Comparison of ENCODE assay signal across 15 cellular contexts in genomic region chr7:19215421-19215820, GRCh38.
DNase-seq lines count a peak whose midpoint lies in the region; FAIRE-seq and TF ChIP-seq lines count a peak whose summit lies in the region.
"Had no signal": no experiment of that assay in that cellular context is flagged by ENCODE, and none has a peak within 500 bp of the region (broad histone marks: within the 10 kb centered on the region; RNA-seq: fewer than 3 reads in every experiment).

No MANE protein-coding gene starts in this region.

- dilution Hi-C loops in mammary epithelial cell (cut with HindIII; ENCODE audit: low sequenced_read_pairs) = no loop called here

- H3K9me3 ChIP-seq in mammary epithelial cell (replicated peaks; ENCODE audit: insufficient read depth, low read length) (no peaks in the 10 kb centered on the region), breast epithelium (peaks cover 0 to 8% of the 10 kb centered on the region in 2 donors), adipocyte (ENCODE audit: control insufficient read depth, low read length) (no peaks in the 10 kb centered on the region), BE2C (no peaks in the 10 kb centered on the region), kidney (ENCODE audit: control insufficient read depth in 1 of 2, low read length in 2 of 2) (no peaks in the 10 kb centered on the region)
- H3K9me3 ChIP-seq: adrenal gland, right atrium auricular region, thyroid gland had no signal

- CTCF ChIA-PET in mammary epithelial cell (lab: Charles Lee; ENCODE audit: low non-redundant PET) = no interaction called here

- no peaks in the 10 kb centered on the region for H3K36me3 ChIP-seq in mammary epithelial cell (ENCODE audit: insufficient read depth, low read length)
- no peaks in the 10 kb centered on the region for H3K36me3 ChIP-seq in breast epithelium
- H3K36me3 ChIP-seq in adipocyte (ENCODE audit: control insufficient read depth, insufficient read depth, low read length, severe bottlenecking) = no peaks in the 10 kb centered on the region
- no peaks in the 10 kb centered on the region for H3K36me3 ChIP-seq in BE2C
- no peaks in the 10 kb centered on the region for H3K36me3 ChIP-seq in kidney (ENCODE audit: control insufficient read depth in 1 of 2, insufficient read depth in 2 of 2, low read length in 2 of 2)
- H3K36me3 ChIP-seq: adrenal gland, right atrium auricular region, thyroid gland had no signal

- H3K27me3 ChIP-seq in mammary epithelial cell (ENCODE audit: insufficient read depth, low read length) (peaks cover 10% of the 10 kb centered on the region), breast epithelium (no peaks in the 10 kb centered on the region), adipocyte (replicated peaks; ENCODE audit: control insufficient read depth, insufficient read depth, low read length) (no peaks in the 10 kb centered on the region), BE2C (peaks cover under 1% of the 10 kb centered on the region; the same call in 1 of the 2 replicates)
- H3K27me3 ChIP-seq: adrenal gland, right atrium auricular region, thyroid gland had no signal

- no peaks in the 10 kb centered on the region for H3K79me2 ChIP-seq in mammary epithelial cell (ENCODE audit: insufficient read depth, low read length)

- FAIRE-seq in kidney (lab: Jason Lieb, UNC) = no peak
- FAIRE-seq: G401.6 had no signal

- DNase-seq in mammary epithelial cell = peak; percentile 6
- DNase-seq in breast epithelium (ENCODE audit: low spot score in 2 of 2) = no peak
- peak; percentile 85 for DNase-seq in adipocyte (ENCODE audit: low read depth)
- DNase-seq in hepatic stellate cell (ENCODE audit: low spot score) = peak; percentile 17
- no peak for DNase-seq in CD1c-positive myeloid dendritic cell (ENCODE audit: extremely low spot score)
- no peak for DNase-seq in BE2C
- no peak for DNase-seq in stimulated activated CD4-positive, alpha-beta T cell treated with anti-CD3 and anti-CD28 coated beads, Interleukin-4, amount 100 ng/mL, for 1 hour
- no peak for DNase-seq in kidney
- DNase-seq: 8988T; adrenal gland; effector memory CD4-positive, alpha-beta T cell; thyroid gland had no signal

- H3K27ac ChIP-seq in mammary epithelial cell (ENCODE audit: insufficient read depth, low read depth, low read length) (no peak overlapping the region), breast epithelium (no peak overlapping the region), kidney (ENCODE audit: low read depth in 2 of 2, low read length in 2 of 2) (no peak overlapping the region)
- H3K27ac ChIP-seq: adrenal gland, right atrium auricular region, thyroid gland, VCaP had no signal

- no peak overlapping the region for H3K4me2 ChIP-seq in mammary epithelial cell (ENCODE audit: insufficient read depth, low read depth, low read length)

- in situ Hi-C loops in mammary epithelial cell (cut with MboI; ENCODE audit: low sequenced_read_pairs in 2 of 2) = no loop called here

- H2AFZ ChIP-seq in mammary epithelial cell (ENCODE audit: low read depth, low read length) = no peak overlapping the region

- H3K9ac ChIP-seq in mammary epithelial cell (ENCODE audit: insufficient read depth, low read length) = no peak overlapping the region
- no peak overlapping the region for H3K9ac ChIP-seq in adipocyte (ENCODE audit: low read length)
- no peak overlapping the region for H3K9ac ChIP-seq in kidney (ENCODE audit: low read length in 2 of 2)

- intact Hi-C loops in mammary epithelial cell (cut with micrococcal nuclease) = no loop called here
- intact Hi-C loops in breast epithelium (cut with DNase I; ENCODE audit: low total_unique reads) = no loop called here
- intact Hi-C loops in kidney (cut with DNase I) = no loop called here

- no peaks in the 10 kb centered on the region for H4K20me1 ChIP-seq in mammary epithelial cell (ENCODE audit: insufficient read depth, low read length)

- H3K4me3 ChIP-seq in mammary epithelial cell (replicated peaks in 1 of 3; ENCODE audit: insufficient read depth in 1 of 3, low read depth in 2 of 3, low read length in 3 of 3) (no peak overlapping the region), breast epithelium (no peak overlapping the region), adipocyte (ENCODE audit: low read length) (no peak overlapping the region), BE2C (ENCODE audit: low read depth, low read length) (no peak overlapping the region), kidney (ENCODE audit: low read length in 2 of 2) (no peak overlapping the region)
- H3K4me3 ChIP-seq: adrenal gland, right atrium auricular region, thyroid gland had no signal

- no peak for TF ChIP-seq CTCF in mammary epithelial cell (conservative IDR thresholded peaks at IDR 0.05 in 1 of 2, IDR thresholded peaks at IDR 0.05 in 1 of 2; ENCODE audit: extremely low read depth in 1 of 2, insufficient read depth in 1 of 2, low read depth in 1 of 2, low read length in 2 of 2)
- TF ChIP-seq CTCF in breast epithelium (IDR thresholded peaks at IDR 0.05) = no peak
- TF ChIP-seq CTCF in BE2C (IDR thresholded peaks at IDR 0.05; ENCODE audit: low read depth, low read length) = no peak
- no peak for TF ChIP-seq CTCF in kidney (IDR thresholded peaks at IDR 0.05; ENCODE audit: borderline replicate concordance, extremely low read depth, insufficient read depth)

- no peak for TF ChIP-seq POLR2A in breast epithelium (IDR thresholded peaks at IDR 0.05)

- no peaks in the 10 kb centered on the region for H3K4me1 ChIP-seq in mammary epithelial cell (ENCODE audit: insufficient read depth, low read length)
- no peaks in the 10 kb centered on the region for H3K4me1 ChIP-seq in breast epithelium
- no peaks in the 10 kb centered on the region for H3K4me1 ChIP-seq in adipocyte (ENCODE audit: control insufficient read depth, insufficient read depth, low read length)
- H3K4me1 ChIP-seq in BE2C = no peaks in the 10 kb centered on the region
- H3K4me1 ChIP-seq in kidney (ENCODE audit: control insufficient read depth in 1 of 2, insufficient read depth in 1 of 2, low read depth in 1 of 2, low read length in 2 of 2) = no peaks in the 10 kb centered on the region
- H3K4me1 ChIP-seq: right atrium auricular region, thyroid gland had no signal

- BruUV-seq in mammary epithelial cell (replicated peaks; lab: Mats Ljungman, UMichigan) = no TSS peak

Comparison
In these comparisons a context has a peak if more than half of its experiments do, and no peak if none do; other contexts are left out.
1. DNase-seq: peak in mammary epithelial cell (single experiment), adipocyte (single experiment) and hepatic stellate cell (single experiment); none in breast epithelium (0 of 2), CD1c-positive myeloid dendritic cell (single experiment), BE2C (single experiment), stimulated activated CD4-positive, alpha-beta T cell treated with anti-CD3 and anti-CD28 coated beads, Interleukin-4, amount 100 ng/mL, for 1 hour (single experiment) and kidney (single experiment).